In the genomic region with DNA sequence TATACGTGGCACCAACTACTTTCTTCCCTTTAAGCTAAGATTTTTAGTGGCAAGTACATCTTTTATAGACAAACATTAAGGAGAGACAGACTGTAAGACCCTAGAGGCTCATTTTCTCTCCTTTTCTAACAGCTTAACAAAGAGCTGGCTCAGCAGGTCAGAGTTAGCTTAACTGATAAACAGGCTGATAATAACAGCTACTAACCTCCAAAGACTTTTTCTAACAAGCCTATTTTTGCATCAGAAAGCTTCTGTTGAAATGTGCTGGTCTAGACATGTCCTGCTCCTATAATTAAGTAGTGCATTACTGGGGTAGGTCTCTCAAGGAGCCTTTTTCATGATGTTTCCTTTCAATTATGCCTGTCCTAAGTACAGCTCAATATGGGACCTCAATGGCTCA, we compare ENCODE assay signal across 22 cellular contexts.
"Had no signal": no experiment of that assay in that cellular context is flagged by ENCODE, and none has a peak within 500 bp of the region (broad histone marks: within the 10 kb centered on the region; RNA-seq: fewer than 3 reads in every experiment).

No MANE protein-coding gene starts in this region.

- H3K9me3 ChIP-seq: colonic mucosa, lower lobe of right lung, thyroid gland had no signal

- H3K4me3 ChIP-seq: colonic mucosa, lower lobe of right lung, thyroid gland had no signal

- H3K36me3 ChIP-seq: brain microvascular endothelial cell, colonic mucosa, lower lobe of right lung, thyroid gland had no signal

- DNase-seq: activated CD4-positive, CD25-positive, alpha-beta regulatory T cell treated with anti-CD3 and anti-CD28 coated beads, Interleukin-2, amount 50 U/mL, for 72 hours; activated CD8-positive, alpha-beta memory T cell treated with anti-CD3 and anti-CD28 coated beads for 24 hours; activated CD8-positive, alpha-beta memory T cell treated with anti-CD3 and anti-CD28 coated beads, Interleukin-2, amount 50 U/mL, for 48 hours; activated effector memory CD4-positive, alpha-beta T cell treated with Interleukin-2 at 50 U/mL for 16 hours; activated naive CD4-positive, alpha-beta T cell treated with anti-CD3 and anti-CD28 coated beads, Interleukin-2, amount 10 ng/mL, durations not matched to agents 7 days and 5 days; activated naive CD8-positive, alpha-beta T cell treated with anti-CD3 and anti-CD28 coated beads, Interleukin-2, amount 50 U/mL, for 24 hours; activated T-cell treated with anti-CD3 and anti-CD28 coated beads, Interleukin-2, amount 50 U/mL, for 48 hours; aorta; brain microvascular endothelial cell; colonic mucosa; endodermal cell; foreskin melanocyte; glutamatergic neuron; hypothalamus; islet precursor cell; lower lobe of right lung; nucleus accumbens; posterior cingulate gyrus; stimulated activated CD8-positive, alpha-beta memory T cell treated with anti-CD3 and anti-CD28 coated beads, Interleukin-4, amount 100 ng/mL, for 48 hours; stimulated activated naive CD4-positive, alpha-beta T cell; thyroid gland had no signal

- H3K27ac ChIP-seq: brain microvascular endothelial cell, colonic mucosa, lower lobe of right lung, thyroid gland had no signal

- H3K27me3 ChIP-seq: brain microvascular endothelial cell, colonic mucosa, thyroid gland had no signal

- H3K4me1 ChIP-seq: colonic mucosa, lower lobe of right lung, thyroid gland had no signal

- ATAC-seq: activated naive CD8-positive, alpha-beta T cell treated with anti-CD3 and anti-CD28 coated beads, Interleukin-2, amount 50 U/mL, for 24 hours; lower lobe of right lung; natural killer cell treated with Interleukin-12 subunit alpha and Interleukin-12 subunit beta and Interleukin-15 and Interleukin-18, amount 100 ng/mL, for 72 hours had no signal
